13 cellular contexts compared by ENCODE assay signal in the genomic region with DNA sequence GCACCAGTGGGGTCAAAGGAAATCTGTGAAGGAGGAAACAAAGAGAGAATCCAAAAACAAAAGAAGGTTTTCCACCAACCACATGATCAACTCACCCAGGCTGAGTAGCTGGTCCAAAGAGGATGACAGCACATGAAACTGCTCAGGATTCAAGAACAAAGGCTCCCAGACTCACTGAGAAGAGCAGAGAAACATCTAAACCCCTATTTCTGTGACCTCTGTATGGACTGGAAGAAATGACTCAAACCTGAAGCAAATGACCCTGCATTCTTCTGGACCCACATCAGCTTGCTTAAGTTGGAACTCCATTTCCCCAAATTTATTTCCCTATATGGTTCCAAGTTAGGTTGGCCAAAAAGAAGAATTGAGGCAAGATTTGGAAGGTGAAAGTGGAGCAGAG.
"Had no signal": no experiment of that assay in that cellular context is flagged by ENCODE, and none has a peak within 500 bp of the region (broad histone marks: within the 10 kb centered on the region; RNA-seq: fewer than 3 reads in every experiment).

No MANE protein-coding gene starts in this region.

- H3K9me3 Mint-ChIP-seq: dendritic cell treated with granulocyte-macrophage colony-stimulating factor and Interleukin-4, amounts not matched to agents 40 ng/mL and 50 ng/mL, for 4 days; immature natural killer cell; natural killer cell; WTC11 had no signal

- H3K9me3 ChIP-seq: mucosa of descending colon had no signal

- H3K27ac Mint-ChIP-seq: dendritic cell treated with granulocyte-macrophage colony-stimulating factor and Interleukin-4, amounts not matched to agents 40 ng/mL and 50 ng/mL, for 4 days; type B pancreatic cell; WTC11 had no signal

- H3K4me3 Mint-ChIP-seq: dendritic cell treated with granulocyte-macrophage colony-stimulating factor and Interleukin-4, amounts not matched to agents 40 ng/mL and 50 ng/mL, for 4 days; immature natural killer cell; natural killer cell; type B pancreatic cell; WTC11 had no signal

- H3K27ac ChIP-seq: SK-N-MC had no signal

- H3K36me3 Mint-ChIP-seq: natural killer cell, type B pancreatic cell, WTC11 had no signal

- H3K4me3 ChIP-seq: mucosa of descending colon, SK-N-MC had no signal

- ATAC-seq: mucosa of descending colon, natural killer cell, WTC11 had no signal

- DNase-seq: activated naive CD4-positive, alpha-beta T cell treated with Interleukin-2 at 50 U/mL for 16 hours; activated T-cell treated with anti-CD3 and anti-CD28 coated beads, Interleukin-2, amount 50 U/mL, for 48 hours; caudate nucleus; immature natural killer cell; mucosa of descending colon; natural killer cell; posterior cingulate gyrus; stimulated activated naive CD4-positive, alpha-beta T cell; substantia nigra had no signal
